ENCODE assay signal across 1 cellular context in the genomic region with DNA sequence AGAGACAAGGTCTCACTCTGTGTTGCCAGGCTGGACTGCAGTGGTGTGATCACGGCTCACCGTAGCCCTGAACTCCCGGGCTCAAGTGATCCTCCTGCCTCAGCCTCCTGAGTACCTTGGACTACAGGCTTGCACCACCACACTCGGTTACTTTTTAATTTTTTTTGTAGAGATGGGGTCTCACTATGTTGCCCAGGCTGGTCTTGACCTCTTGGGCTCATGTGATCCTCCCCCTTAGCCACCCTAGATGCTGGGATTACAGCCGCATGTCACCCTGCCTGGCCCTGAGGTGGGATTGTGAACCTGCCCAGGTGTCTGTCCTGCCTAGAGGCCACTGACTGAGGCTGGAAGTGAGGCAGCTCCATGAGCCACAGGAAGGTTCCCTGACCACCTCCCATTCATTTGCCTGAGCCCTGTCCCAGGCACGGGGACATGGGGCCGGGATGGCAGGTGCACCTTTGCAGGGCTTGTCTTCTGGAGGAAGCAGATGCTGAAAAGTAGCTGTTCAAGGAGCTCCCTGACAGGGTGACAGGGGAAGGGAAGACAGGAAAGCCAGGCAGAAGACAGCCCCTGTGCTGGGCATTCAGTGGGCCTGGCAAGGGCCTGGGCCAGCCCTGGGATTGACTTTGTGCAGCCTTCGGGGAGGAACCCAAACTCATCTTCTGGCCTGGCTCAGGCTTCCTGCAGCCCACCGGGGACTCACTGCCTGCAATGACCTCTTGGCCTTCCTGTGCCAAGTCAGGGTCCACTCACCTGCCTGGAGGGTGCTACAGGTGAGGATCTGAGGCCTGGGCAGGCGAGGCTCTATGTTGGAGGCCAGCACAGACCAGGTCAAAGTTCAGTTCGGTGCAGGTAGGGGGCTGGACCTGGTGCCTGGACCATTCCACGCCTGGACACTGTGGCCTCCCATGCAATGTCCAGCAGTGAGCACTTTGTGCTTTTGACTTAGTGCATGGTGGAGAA.
A peak's percentile ranks its signal among the peaks of the same experiment; 100 is the strongest.
TF ChIP-seq lines count a peak whose summit lies in the region.

No MANE protein-coding gene starts in this region.

TF ChIP-seq in HepG2, 621 proteins besides CTCF, POLR2A, EP300 and RAD21 (continued from another document):
- TF ChIP-seq, protein P1, sequence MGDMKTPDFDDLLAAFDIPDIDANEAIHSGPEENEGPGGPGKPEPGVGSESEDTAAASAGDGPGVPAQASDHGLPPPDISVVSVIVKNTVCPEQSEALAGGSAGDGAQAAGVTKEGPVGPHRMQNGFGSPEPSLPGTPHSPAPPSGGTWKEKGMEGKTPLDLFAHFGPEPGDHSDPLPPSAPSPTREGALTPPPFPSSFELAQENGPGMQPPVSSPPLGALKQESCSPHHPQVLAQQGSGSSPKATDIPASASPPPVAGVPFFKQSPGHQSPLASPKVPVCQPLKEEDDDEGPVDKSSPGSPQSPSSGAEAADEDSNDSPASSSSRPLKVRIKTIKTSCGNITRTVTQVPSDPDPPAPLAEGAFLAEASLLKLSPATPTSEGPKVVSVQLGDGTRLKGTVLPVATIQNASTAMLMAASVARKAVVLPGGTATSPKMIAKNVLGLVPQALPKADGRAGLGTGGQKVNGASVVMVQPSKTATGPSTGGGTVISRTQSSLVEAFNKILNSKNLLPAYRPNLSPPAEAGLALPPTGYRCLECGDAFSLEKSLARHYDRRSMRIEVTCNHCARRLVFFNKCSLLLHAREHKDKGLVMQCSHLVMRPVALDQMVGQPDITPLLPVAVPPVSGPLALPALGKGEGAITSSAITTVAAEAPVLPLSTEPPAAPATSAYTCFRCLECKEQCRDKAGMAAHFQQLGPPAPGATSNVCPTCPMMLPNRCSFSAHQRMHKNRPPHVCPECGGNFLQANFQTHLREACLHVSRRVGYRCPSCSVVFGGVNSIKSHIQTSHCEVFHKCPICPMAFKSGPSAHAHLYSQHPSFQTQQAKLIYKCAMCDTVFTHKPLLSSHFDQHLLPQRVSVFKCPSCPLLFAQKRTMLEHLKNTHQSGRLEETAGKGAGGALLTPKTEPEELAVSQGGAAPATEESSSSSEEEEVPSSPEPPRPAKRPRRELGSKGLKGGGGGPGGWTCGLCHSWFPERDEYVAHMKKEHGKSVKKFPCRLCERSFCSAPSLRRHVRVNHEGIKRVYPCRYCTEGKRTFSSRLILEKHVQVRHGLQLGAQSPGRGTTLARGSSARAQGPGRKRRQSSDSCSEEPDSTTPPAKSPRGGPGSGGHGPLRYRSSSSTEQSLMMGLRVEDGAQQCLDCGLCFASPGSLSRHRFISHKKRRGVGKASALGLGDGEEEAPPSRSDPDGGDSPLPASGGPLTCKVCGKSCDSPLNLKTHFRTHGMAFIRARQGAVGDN (CRISPR knock-in tag; IDR thresholded peaks at IDR 0.05), result peak; percentile 89
- TF ChIP-seq, protein P2, sequence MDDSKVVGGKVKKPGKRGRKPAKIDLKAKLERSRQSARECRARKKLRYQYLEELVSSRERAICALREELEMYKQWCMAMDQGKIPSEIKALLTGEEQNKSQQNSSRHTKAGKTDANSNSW (CRISPR knock-in tag; IDR thresholded peaks at IDR 0.05; ENCODE audit: borderline replicate concordance), result 0 out of 2 replicates have a peak, but pooled peaks have one; percentile 47
- TF ChIP-seq KDM4B (CRISPR knock-in tag; IDR thresholded peaks at IDR 0.05) (no peak), HDAC2 (CRISPR knock-in tag; IDR thresholded peaks at IDR 0.05) (peak; percentile 27; the same call in 1 of the 2 replicates), NONO (IDR thresholded peaks at IDR 0.05) (no peak), NONO (CRISPR knock-in tag; conservative IDR thresholded peaks at IDR 0.05) (no peak), NFE2L1 (CRISPR knock-in tag; IDR thresholded peaks at IDR 0.05; ENCODE audit: borderline replicate concordance) (peak; percentile 31; the same call in 1 of the 2 replicates), ZNF839 (CRISPR knock-in tag; IDR thresholded peaks at IDR 0.05; ENCODE audit: borderline replicate concordance) (0 out of 2 replicates have a peak, but pooled peaks have one; percentile 69), ZSCAN25 (CRISPR knock-in tag; IDR thresholded peaks at IDR 0.05) (0 out of 2 replicates have a peak, but pooled peaks have one; percentile 47), FLYWCH1 (CRISPR knock-in tag; IDR thresholded peaks at IDR 0.05) (no peak)
- TF ChIP-seq, protein P3, sequence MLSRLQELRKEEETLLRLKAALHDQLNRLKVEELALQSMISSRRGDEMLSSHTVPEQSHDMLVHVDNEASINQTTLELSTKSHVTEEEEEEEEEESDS (CRISPR knock-in tag; IDR thresholded peaks at IDR 0.05; ENCODE audit: borderline replicate concordance), result no peak
